In genomic region chr4:74014332-74014731, GRCh38 we compare ENCODE assay signal across 27 cellular contexts. TPM values are rescaled to one million over a fixed set of nuclear protein-coding genes. Genes with fewer than 3 reads are reported as not detected.
"Had no signal": no experiment of that assay in that cellular context is flagged by ENCODE, and none has a peak within 500 bp of the region (broad histone marks: within the 10 kb centered on the region; RNA-seq: fewer than 3 reads in every experiment).

No MANE protein-coding gene starts in this region.

- DNase-seq: activated CD8-positive, alpha-beta memory T cell treated with anti-CD3 and anti-CD28 coated beads for 24 hours; activated CD8-positive, alpha-beta memory T cell treated with anti-CD3 and anti-CD28 coated beads, Interleukin-2, amount 50 U/mL, for 4 hours; activated naive CD4-positive, alpha-beta T cell treated with Interleukin-2 at 50 U/mL for 16 hours; activated naive CD8-positive, alpha-beta T cell treated with anti-CD3 and anti-CD28 coated beads for 36 hours; activated T-cell treated with anti-CD3 and anti-CD28 coated beads, Interleukin-2, amount 50 U/mL, for 24 hours; endodermal cell; glutamatergic neuron; immature natural killer cell; left cardiac atrium; spleen; stimulated activated CD4-positive, alpha-beta T cell treated with anti-CD3 and anti-CD28 coated beads, Interleukin-4, amount 100 ng/mL, for 24 hours; stimulated activated naive CD4-positive, alpha-beta T cell treated with Interleukin-2 at 50 U/mL for 16 hours; T-helper 9 cell; upper lobe of left lung had no signal

- H3K4me3 ChIP-seq: coronary artery, hepatocyte, spleen, upper lobe of left lung had no signal

- H3K36me3 ChIP-seq: spleen, upper lobe of left lung had no signal

- H3K9me3 ChIP-seq: spleen, upper lobe of left lung had no signal

- H3K4me2 ChIP-seq: hepatocyte had no signal

- H3K27ac ChIP-seq: coronary artery, epithelial cell of prostate, hepatocyte, spleen, upper lobe of left lung had no signal

- ATAC-seq: left cardiac atrium; natural killer cell treated with Interleukin-12 subunit alpha and Interleukin-12 subunit beta and Interleukin-15 and Interleukin-18, amount 100 ng/mL, for 72 hours; WTC11 had no signal

- H3K27me3 ChIP-seq: hepatocyte, spleen, upper lobe of left lung had no signal

- FAIRE-seq: astrocyte, bronchial epithelial cell, frontal cortex had no signal

RNA-seq across cellular contexts. Expression of gene CXCL5, which starts 15.9 kb away (rescaled TPM):
- total RNA-seq: activated naive CD8-positive, alpha-beta T cell treated with anti-CD3 and anti-CD28 coated beads for 36 hours; activated T-helper 2 cell treated with anti-CD3 and anti-CD28 coated beads, Interferon-gamma antibody, Interleukin-2, Interleukin-4, amounts not matched to agents 10 μg/mL and 5 μg/mL and 100 μg/mL, durations not matched to agents 14 hours and 24 hours and 36 hours; frontal cortex; lower leg skin; natural killer cell treated with Interleukin-12 subunit alpha and Interleukin-12 subunit beta and Interleukin-15 and Interleukin-18, amount 100 ng/mL, for 72 hours; T-helper 1 cell treated with Interleukin-12 subunit alpha and Interleukin-12 subunit beta and Interleukin-4 antibody, amounts not matched to agents 30 ng/mL and 1 ng/mL, for 36 hours had no signal

RNA-seq across cellular contexts. Expression of gene CXCL3, which starts 24.2 kb away (rescaled TPM):
- total RNA-seq: activated naive CD8-positive, alpha-beta T cell treated with anti-CD3 and anti-CD28 coated beads for 36 hours; natural killer cell treated with Interleukin-12 subunit alpha and Interleukin-12 subunit beta and Interleukin-15 and Interleukin-18, amount 100 ng/mL, for 72 hours had no signal
- polyA plus RNA-seq: immature natural killer cell had no signal

RNA-seq across cellular contexts. Expression of gene PPBP, which starts 26.3 kb away (rescaled TPM):
- total RNA-seq: activated naive CD8-positive, alpha-beta T cell treated with anti-CD3 and anti-CD28 coated beads for 36 hours; activated T-helper 2 cell treated with anti-CD3 and anti-CD28 coated beads, Interferon-gamma antibody, Interleukin-2, Interleukin-4, amounts not matched to agents 10 μg/mL and 5 μg/mL and 100 μg/mL, durations not matched to agents 14 hours and 24 hours and 36 hours; astrocyte; endodermal cell; natural killer cell treated with Interleukin-12 subunit alpha and Interleukin-12 subunit beta and Interleukin-15 and Interleukin-18, amount 100 ng/mL, for 72 hours; osteocyte; progenitor cell of endocrine pancreas; T-helper 1 cell treated with Interleukin-12 subunit alpha and Interleukin-12 subunit beta and Interleukin-4 antibody, amounts not matched to agents 30 ng/mL and 1 ng/mL, for 36 hours; WTC11 had no signal
- polyA plus RNA-seq: hepatocyte had no signal

RNA-seq across cellular contexts. Expression of gene PF4, which starts 32.5 kb away (rescaled TPM):
- total RNA-seq: activated naive CD8-positive, alpha-beta T cell treated with anti-CD3 and anti-CD28 coated beads for 36 hours; activated T-helper 2 cell treated with anti-CD3 and anti-CD28 coated beads, Interferon-gamma antibody, Interleukin-2, Interleukin-4, amounts not matched to agents 10 μg/mL and 5 μg/mL and 100 μg/mL, durations not matched to agents 14 hours and 24 hours and 36 hours; astrocyte; bronchial epithelial cell; frontal cortex; hepatocyte; lower leg skin; natural killer cell treated with Interleukin-12 subunit alpha and Interleukin-12 subunit beta and Interleukin-15 and Interleukin-18, amount 100 ng/mL, for 72 hours; osteocyte; T-helper 1 cell treated with Interleukin-12 subunit alpha and Interleukin-12 subunit beta and Interleukin-4 antibody, amounts not matched to agents 30 ng/mL and 1 ng/mL, for 36 hours had no signal
